Comparison of ENCODE assay signal across 9 cellular contexts in genomic region chr10:90347239-90347638, GRCh38.
"Had no signal": no experiment of that assay in that cellular context is flagged by ENCODE, and none has a peak within 500 bp of the region (broad histone marks: within the 10 kb centered on the region; RNA-seq: fewer than 3 reads in every experiment).

No MANE protein-coding gene starts in this region.

- DNase-seq: GM23248, GOT3, KBM-7 had no signal

- H3K36me3 ChIP-seq: HAP-1 had no signal

- H3K4me3 ChIP-seq: GM23248, HAP-1 had no signal

- H2AFZ ChIP-seq: GM23248 had no signal

- ATAC-seq: HepG2 had no signal

- H3K4me1 ChIP-seq: HAP-1 had no signal

- H3K36me3 Mint-ChIP-seq: IgD-negative memory B cell had no signal

- H3K9ac ChIP-seq: GM23248, KMS-11 had no signal

- H3K27ac Mint-ChIP-seq: IgD-negative memory B cell had no signal

- H3K4me2 ChIP-seq: KMS-11 had no signal

- H3K27ac ChIP-seq: GM23248, HL-60, KMS-11 had no signal

- FAIRE-seq: H54, HepG2 had no signal

- H3K9me3 ChIP-seq: HAP-1 had no signal

- H3K4me3 Mint-ChIP-seq: IgD-negative memory B cell had no signal
